9 cellular contexts compared by ENCODE assay signal in genomic region chr7:832968-833424, GRCh38. TPM values are rescaled to one million over a fixed set of nuclear protein-coding genes. Genes with fewer than 3 reads are reported as not detected.
DNase-seq lines count a peak whose midpoint lies in the region; ATAC-seq and TF ChIP-seq lines count a peak whose summit lies in the region.
"Had no signal": no experiment of that assay in that cellular context is flagged by ENCODE, and none has a peak within 500 bp of the region (broad histone marks: within the 10 kb centered on the region; RNA-seq: fewer than 3 reads in every experiment).

No MANE protein-coding gene starts in this region.

- H3K27ac Mint-ChIP-seq in chondrocyte (ENCODE audit: unreplicated experiment) (peak overlapping the region; percentile 97), naive B cell (peak overlapping the region; percentile 14 to 91 (median 68))

- H3K36me3 Mint-ChIP-seq in chondrocyte (ENCODE audit: low read depth), result peaks cover 4% of the 10 kb centered on the region
- H3K36me3 Mint-ChIP-seq in naive B cell, result peaks cover 0 to 6% of the 10 kb centered on the region in 2 donors

- peaks cover 3% of the 10 kb centered on the region for H3K36me3 ChIP-seq in cardiac muscle cell
- no peaks in the 10 kb centered on the region for H3K36me3 ChIP-seq in uterus

- H3K4me3 Mint-ChIP-seq in chondrocyte (ENCODE audit: unreplicated experiment), result peak overlapping the region; percentile 61
- peak overlapping the region in 5 of 8 donors; percentile 56 to 76 (median 65) for H3K4me3 Mint-ChIP-seq in naive B cell

- H3K9me3 Mint-ChIP-seq in chondrocyte (ENCODE audit: low read depth), result no peaks in the 10 kb centered on the region
- no peaks in the 10 kb centered on the region for H3K9me3 Mint-ChIP-seq in naive B cell

- intact Hi-C loops in cardiac septum (cut with DNase I) (no loop called here), uterus (cut with DNase I; ENCODE audit: low total_unique reads) (no loop called here)

- no peak for TF ChIP-seq POLR2A in uterus (IDR thresholded peaks at IDR 0.05)

- H3K4me3 ChIP-seq in cardiac muscle cell (no peak overlapping the region), uterus (no peak overlapping the region)

- no peaks in the 10 kb centered on the region for H3K27me3 ChIP-seq in cardiac muscle cell
- no peaks in the 10 kb centered on the region for H3K27me3 ChIP-seq in uterus

- no peaks in the 10 kb centered on the region for H3K9me3 ChIP-seq in cardiac muscle cell (ENCODE audit: low read depth)
- H3K9me3 ChIP-seq in uterus, result no peaks in the 10 kb centered on the region

- H3K27me3 Mint-ChIP-seq in chondrocyte (ENCODE audit: low read depth), result no peaks in the 10 kb centered on the region
- H3K27me3 Mint-ChIP-seq in naive B cell, result no peaks in the 10 kb centered on the region

- no peak for TF ChIP-seq CTCF in cardiac muscle cell (IDR thresholded peaks at IDR 0.05; ENCODE audit: low read depth, low read length)
- no peak for TF ChIP-seq CTCF in chondrocyte (IDR thresholded peaks at IDR 0.05)
- no peak for TF ChIP-seq CTCF in uterus (IDR thresholded peaks at IDR 0.05)

- H3K4me1 Mint-ChIP-seq in chondrocyte (ENCODE audit: low read depth) (peaks cover 66% of the 10 kb centered on the region), naive B cell (peaks cover 38 to 67% (median 58%) of the 10 kb centered on the region in 3 donors)

- H3K4me1 ChIP-seq in cardiac muscle cell (ENCODE audit: low read depth) (peaks cover 29% of the 10 kb centered on the region), uterus (peaks cover 35 to 39% of the 10 kb centered on the region in 2 donors)

- no peak for DNase-seq in cardiac muscle cell (ENCODE audit: low read depth in 1 of 2, low spot score in 1 of 2)
- no peak for DNase-seq in cardiac septum (ENCODE audit: low spot score)
- DNase-seq in chondrocyte (ENCODE audit: low spot score), result peak; percentile 34
- no peak for DNase-seq in naive B cell
- DNase-seq in uterus, result no peak
- no peak for DNase-seq in NCI-H510A (lab: John Stamatoyannopoulos, UW)
- no peak for DNase-seq in inferior parietal cortex (ENCODE audit: extremely low spot score)
- no peak for DNase-seq in stimulated activated CD8-positive, alpha-beta memory T cell treated with anti-CD3 and anti-CD28 coated beads, Interleukin-4, amount 100 ng/mL, for 48 hours
- DNase-seq: substantia nigra had no signal

- H3K27ac ChIP-seq in cardiac muscle cell (peak overlapping the region; percentile 98), uterus (peak overlapping the region; percentile 86 to 99)

- no peak for ATAC-seq in naive B cell (ENCODE audit: low read depth in 2 of 2)

RNA-seq across cellular contexts. Expression of gene SUN1, which starts 0.7 kb away (rescaled TPM):
- total RNA-seq in cardiac muscle cell (172 and 188 TPM in 2 replicates), cardiac septum (153 TPM), chondrocyte (125 to 139 TPM (median 134 TPM) in 3 replicates), uterus (100 to 1,000 TPM; 139 to 624 (median 446) TPM)
- polyA plus RNA-seq in cardiac muscle cell (152 and 172 TPM in 2 replicates), naive B cell (ENCODE audit: low read depth in 6 of 6) (10 to 100 TPM; 38.9 to 93.6 (median 45.5) TPM)

RNA-seq across cellular contexts. Expression of gene GET4, which starts 43.4 kb away (rescaled TPM):
- 45.3 and 55.0 TPM in 2 replicates for total RNA-seq in cardiac muscle cell
- polyA plus RNA-seq in cardiac muscle cell, result 75.4 and 82.6 TPM in 2 replicates
- 21.3 TPM for total RNA-seq in cardiac septum
- total RNA-seq in chondrocyte, result 26.8 to 34.7 TPM (median 28.0 TPM) in 3 replicates
- polyA plus RNA-seq in naive B cell (ENCODE audit: low read depth in 6 of 6), result 10 to 100 TPM in 5 of 6 donors, 1 to 10 TPM in 1; 7.6 to 25.7 (median 16.8) TPM
- 10 to 100 TPM in 3 of 4 donors, 1 to 10 TPM in 1; 6.1 to 39.4 (median 26.7) TPM for total RNA-seq in uterus
